Comparison of ENCODE assay signal across 8 cellular contexts in genomic region chr4:39043058-39043696, GRCh38. TPM values are rescaled to one million over a fixed set of nuclear protein-coding genes. Genes with fewer than 3 reads are reported as not detected.
DNase-seq lines count a peak whose midpoint lies in the region; ATAC-seq, FAIRE-seq and TF ChIP-seq lines count a peak whose summit lies in the region.

No MANE protein-coding gene starts in this region.

- peaks cover 4% of the 10 kb centered on the region for H4K20me1 ChIP-seq in PC-9 (ENCODE audit: insufficient read depth)

- H2AFZ ChIP-seq in PC-9: no peak overlapping the region

- peaks cover 66% of the 10 kb centered on the region for H3K4me1 ChIP-seq in PC-9 (replicated peaks; ENCODE audit: insufficient read depth)
- peaks cover 0 to 11% (median 0%) of the 10 kb centered on the region in 3 donors for H3K4me1 ChIP-seq in pancreas

- peaks cover 27% of the 10 kb centered on the region for H3K79me2 ChIP-seq in PC-9 (ENCODE audit: low read depth)

- H3K4me2 ChIP-seq in PC-9: peak overlapping the region; percentile 95

- 47 to 53% methylated on average over 10 of the region's 10 CpGs for WGBS in pancreas, 2 donors

- no peak for TF ChIP-seq CTCF in PC-9 (conservative IDR thresholded peaks at IDR 0.05)
- TF ChIP-seq CTCF in dorsolateral prefrontal cortex (IDR thresholded peaks at IDR 0.05 in 54 of 56, conservative IDR thresholded peaks at IDR 0.05 in 2 of 56; ENCODE audit: low read depth in 1 of 56, partially characterized antibody in 56 of 56): no peak
- TF ChIP-seq CTCF in pancreas (IDR thresholded peaks at IDR 0.05): no peak

- H3K4me3 ChIP-seq in PC-9 (peak overlapping the region; percentile 85), dorsolateral prefrontal cortex (peak overlapping the region in 28 of 59 donors; percentile 5 to 92 (median 76)), pancreas (no peak overlapping the region)

- H3K27ac ChIP-seq in PC-9 (peak overlapping the region; percentile 98), dorsolateral prefrontal cortex (peak overlapping the region in 57 of 59 donors; percentile 50 to 98 (median 88)), pancreas (peak overlapping the region; percentile 37 to 91 (median 85))

- CTCF ChIA-PET in PC-9 (lab: Charles Lee): no interaction called here

- intact Hi-C loops in PC-9 (cut with micrococcal nuclease; ENCODE audit: unreplicated experiment): loop anchor here (1.0 to 5.0 kb wide), 4 partner anchors 11 to 881 kb away; partner anchors contain the start of genes FAM114A1 and TMEM156
- intact Hi-C loops in dorsolateral prefrontal cortex (cut with DNase I): loop anchor here (2.0 to 10.0 kb wide), 3 partner anchors 18 to 118 kb away; no protein-coding TSS in a partner anchor
- intact Hi-C loops in pancreas (cut with DNase I): no loop called here

- H3F3A ChIP-seq in PC-9 (ENCODE audit: insufficient read depth, low read depth): peaks cover 61% of the 10 kb centered on the region

- 0 out of 2 replicates have a peak, but pooled peaks cover 3% of the 10 kb centered on the region for H3K36me3 ChIP-seq in PC-9 (ENCODE audit: low read depth)
- H3K36me3 ChIP-seq in pancreas: no peaks in the 10 kb centered on the region

- no peaks in the 10 kb centered on the region for H3K27me3 ChIP-seq in PC-9 (ENCODE audit: insufficient read depth, low read depth)
- no peaks in the 10 kb centered on the region for H3K27me3 ChIP-seq in dorsolateral prefrontal cortex
- H3K27me3 ChIP-seq in pancreas: no peaks in the 10 kb centered on the region

- no peaks in the 10 kb centered on the region for H3K9me2 ChIP-seq in PC-9 (ENCODE audit: insufficient read depth)

- ATAC-seq in pancreas (no peak), HG02759 (IDR thresholded peaks at IDR 0.05; ENCODE audit: unreplicated experiment) (no peak)

- DNase-seq in EH (ENCODE audit: low read depth) (peak; percentile 79), PC-9 (peak; percentile 64 to 96), dorsolateral prefrontal cortex (no peak), pancreas (no peak), NCI-H2196 (lab: John Stamatoyannopoulos, UW; ENCODE audit: unreplicated experiment) (no peak), AG08396 (ENCODE audit: low spot score) (no peak), KBM-7 (no peak)

- POLR2A ChIA-PET in PC-9 (lab: Charles Lee; ENCODE audit: unreplicated experiment): interaction anchor here (0.6 to 0.7 kb wide), 5 partner anchors 15 to 347 kb away, joined by 4 to 6 read pairs (median 4); no protein-coding TSS in a partner anchor

- in situ Hi-C loops in KBM-7 (cut with MboI; ENCODE audit: low pct_unique_long_range_greater_than_20kb, low sequenced_read_pairs): no loop called here

- FAIRE-seq in pancreas (lab: Jason Lieb, UNC): no peak

- no peaks in the 10 kb centered on the region for H3K9me3 ChIP-seq in PC-9 (ENCODE audit: insufficient read depth, low read depth)
- H3K9me3 ChIP-seq in pancreas: no peaks in the 10 kb centered on the region

- BruUV-seq in PC-9 (replicated peaks; lab: Mats Ljungman, UMichigan): no TSS peak

RNA-seq across cellular contexts. Expression of gene TMEM156, which starts 11.0 kb away (rescaled TPM):
- total RNA-seq in PC-9 (2021): 20.1 and 29.3 TPM in 2 replicates
- total RNA-seq in dorsolateral prefrontal cortex: 1 to 10 TPM in 78 of 120 experiments, under 1 TPM in 39, not detected in 3; 0.23 to 4.5 (median 1.4) TPM
- total RNA-seq in pancreas: 1 to 10 TPM in 1 of 6 donors, under 1 TPM in 5; 0.08 to 1.8 (median 0.53) TPM
- under 1 TPM; 0.49 to 0.57 TPM for polyA plus RNA-seq in pancreas

RNA-seq across cellular contexts. Expression of gene KLHL5, which starts 18.9 kb away (rescaled TPM):
- 115 and 117 TPM in 2 replicates for total RNA-seq in PC-9 (2021)
- total RNA-seq in dorsolateral prefrontal cortex: 10 to 100 TPM; 37.8 to 81.9 (median 53.4) TPM
- 10 to 100 TPM in 3 of 6 donors, 1 to 10 TPM in 3; 8.1 to 34.6 (median 10.1) TPM for total RNA-seq in pancreas
- 1 to 10 TPM; 5.3 to 7.2 TPM for polyA plus RNA-seq in pancreas

Comparison
In these comparisons a context has a peak if more than half of its experiments do, and no peak if none do; other contexts are left out.
1. DNase-seq: peak in EH (single experiment) and PC-9 (2 of 2); none in dorsolateral prefrontal cortex (0 of 10), pancreas (0 of 6), NCI-H2196 (single experiment), AG08396 (single experiment) and KBM-7 (single experiment).
2. intact Hi-C loops: an anchor here in PC-9 (1.0 to 5.0 kb wide) and dorsolateral prefrontal cortex (2.0 to 10.0 kb wide); none called in pancreas.
3. Peak in every context shown above with its lines, with median percentiles within 50 percentile points of each other: H3K27ac ChIP-seq.